In genomic region chr4:7910721-7911015, GRCh38 we compare ENCODE assay signal across 13 cellular contexts. TPM values are rescaled to one million over a fixed set of nuclear protein-coding genes. Genes with fewer than 3 reads are reported as not detected.
DNase-seq lines count a peak whose midpoint lies in the region; ATAC-seq, FAIRE-seq and TF ChIP-seq lines count a peak whose summit lies in the region.
"Had no signal": no experiment of that assay in that cellular context is flagged by ENCODE, and none has a peak within 500 bp of the region (broad histone marks: within the 10 kb centered on the region; RNA-seq: fewer than 3 reads in every experiment).

No MANE protein-coding gene starts in this region.

- H3K4me1 ChIP-seq in RWPE2 (ENCODE audit: insufficient read depth, poor library complexity, severe bottlenecking): peaks cover 35% of the 10 kb centered on the region
- peaks cover 22 to 89% (median 77%) of the 10 kb centered on the region in 4 donors for H3K4me1 ChIP-seq in esophagus muscularis mucosa
- peaks cover 8 to 55% (median 10%) of the 10 kb centered on the region in 4 donors for H3K4me1 ChIP-seq in transverse colon

- no peak for ATAC-seq in RWPE2 (ENCODE audit: low read depth)
- ATAC-seq in GM18861 (IDR thresholded peaks at IDR 0.05; ENCODE audit: unreplicated experiment): no peak
- ATAC-seq: stimulated activated naive CD8-positive, alpha-beta T cell treated with anti-CD3 and anti-CD28 coated beads, Interleukin-15, Interleukin-2, amounts not matched to agents 100 U/mL and 50 U/mL, for 24 hours had no signal

- WGBS in esophagus muscularis mucosa: 52% methylated on average over 9 of the region's 9 CpGs
- 67 to 80% methylated on average over 1 to 9 of the region's 9 CpGs for WGBS in transverse colon (ENCODE audit: low coverage in 1 of 2), 2 donors

- in situ Hi-C loops in transverse colon (cut with MboI; ENCODE audit: low pct_ligation_motif_present in 1 of 4, low pct_unique_long_range_greater_than_20kb in 1 of 4, low sequenced_read_pairs in 3 of 4): no loop called here

- H3K9me3 Mint-ChIP-seq in nephron progenitor cell: no peaks in the 10 kb centered on the region

- H3K27me3 ChIP-seq in RWPE2 (ENCODE audit: insufficient read depth, poor library complexity, severe bottlenecking) (no peaks in the 10 kb centered on the region), esophagus muscularis mucosa (no peaks in the 10 kb centered on the region), transverse colon (no peaks in the 10 kb centered on the region)

- no peaks in the 10 kb centered on the region for H3K27me3 Mint-ChIP-seq in nephron progenitor cell (ENCODE audit: low read depth, poor library complexity)

- TF ChIP-seq EP300 in esophagus muscularis mucosa (IDR thresholded peaks at IDR 0.05): no peak
- TF ChIP-seq EP300 in transverse colon (IDR thresholded peaks at IDR 0.05; ENCODE audit: low read depth): no peak

- peak overlapping the region; percentile 99 for H3K27ac Mint-ChIP-seq in nephron progenitor cell

- H3K4me3 ChIP-seq in RWPE2 (ENCODE audit: severe bottlenecking): no peak overlapping the region
- H3K4me3 ChIP-seq in esophagus muscularis mucosa: peak overlapping the region; percentile 27 to 48 (median 30)
- no peak overlapping the region for H3K4me3 ChIP-seq in transverse colon

- no peak for DNase-seq in RWPE2 (ENCODE audit: low spot score)
- DNase-seq in esophagus muscularis mucosa (ENCODE audit: extremely low spot score): no peak
- no peak for DNase-seq in nephron progenitor cell
- no peak for DNase-seq in transverse colon
- no peak for DNase-seq in OCI-M2 (lab: John Stamatoyannopoulos, UW; ENCODE audit: unreplicated experiment)
- DNase-seq in NCI-H2081 treated with DMSO at 0.1 percent for 48 hours (lab: John Stamatoyannopoulos, UW): no peak
- no peak for DNase-seq in D721Med (ENCODE audit: insufficient read length, low spot score)
- DNase-seq: DND-41; NCI-H146; stimulated activated CD4-positive, alpha-beta T cell treated with anti-CD3 and anti-CD28 coated beads, Interleukin-2, amount 100 ng/mL, for 24 hours; stimulated activated naive CD8-positive, alpha-beta T cell treated with anti-CD3 and anti-CD28 coated beads, Interleukin-15, Interleukin-2, amounts not matched to agents 100 U/mL and 50 U/mL, for 24 hours; T-helper 9 cell had no signal

- no peak for FAIRE-seq in D721Med (lab: Jason Lieb, UNC)

- intact Hi-C loops in esophagus muscularis mucosa (cut with DNase I): no loop called here
- intact Hi-C loops in transverse colon (cut with DNase I; ENCODE audit: low total_unique reads): loop anchor here (1.0 kb wide), 1 partner anchor 39 kb away; no protein-coding TSS in a partner anchor

- no peak for TF ChIP-seq POLR2A in esophagus muscularis mucosa (IDR thresholded peaks at IDR 0.05; ENCODE audit: low read depth)
- TF ChIP-seq POLR2A in transverse colon (IDR thresholded peaks at IDR 0.05): no peak

- TF ChIP-seq CTCF in RWPE2 (IDR thresholded peaks at IDR 0.05; ENCODE audit: poor library complexity, severe bottlenecking): no peak
- TF ChIP-seq CTCF in esophagus muscularis mucosa (IDR thresholded peaks at IDR 0.05): no peak
- no peak for TF ChIP-seq CTCF in nephron progenitor cell (IDR thresholded peaks at IDR 0.05)
- no peak for TF ChIP-seq CTCF in transverse colon (IDR thresholded peaks at IDR 0.05)
- TF ChIP-seq CTCF in D721Med (IDR thresholded peaks at IDR 0.05; ENCODE audit: insufficient read depth, missing control alignments): no peak

- H3K36me3 Mint-ChIP-seq in nephron progenitor cell (ENCODE audit: low read depth): peaks cover 9% of the 10 kb centered on the region

- H3K36me3 ChIP-seq in RWPE2 (ENCODE audit: low read depth): no peaks in the 10 kb centered on the region; the same call in 1 of the 2 replicates
- H3K36me3 ChIP-seq in esophagus muscularis mucosa: no peaks in the 10 kb centered on the region
- no peaks in the 10 kb centered on the region for H3K36me3 ChIP-seq in transverse colon

- H3K9me3 ChIP-seq in RWPE2 (ENCODE audit: severe bottlenecking): no peaks in the 10 kb centered on the region
- no peaks in the 10 kb centered on the region for H3K9me3 ChIP-seq in esophagus muscularis mucosa
- H3K9me3 ChIP-seq in transverse colon: no peaks in the 10 kb centered on the region

- peaks cover 68% of the 10 kb centered on the region for H3K4me1 Mint-ChIP-seq in nephron progenitor cell

- peak overlapping the region; percentile 13 for H3K27ac ChIP-seq in RWPE2 (ENCODE audit: poor library complexity, severe bottlenecking)
- H3K27ac ChIP-seq in esophagus muscularis mucosa (replicated peaks in 1 of 4): peak overlapping the region; percentile 88 to 92 (median 90)
- peak overlapping the region; percentile 77 to 88 (median 83) for H3K27ac ChIP-seq in transverse colon

- peak overlapping the region; percentile 66 for H3K4me3 Mint-ChIP-seq in nephron progenitor cell

RNA-seq across cellular contexts. Expression of gene AFAP1, which starts 29.0 kb away (rescaled TPM):
- total RNA-seq in esophagus muscularis mucosa: 10 to 100 TPM; 37.8 to 71.3 (median 50.9) TPM
- total RNA-seq in transverse colon: 10 to 100 TPM; 25.1 to 56.9 (median 26.4) TPM

Comparison
In these comparisons a context has a peak if more than half of its experiments do, and no peak if none do; other contexts are left out.
1. H3K27ac ChIP-seq: peak in every context shown above with its lines; median percentile 90 in esophagus muscularis mucosa; 83 in transverse colon; 13 in RWPE2.
2. H3K4me3 ChIP-seq: peak in esophagus muscularis mucosa (4 of 4); none in RWPE2 (single experiment) and transverse colon (0 of 4).